11 cellular contexts compared by ENCODE assay signal in the genomic region with DNA sequence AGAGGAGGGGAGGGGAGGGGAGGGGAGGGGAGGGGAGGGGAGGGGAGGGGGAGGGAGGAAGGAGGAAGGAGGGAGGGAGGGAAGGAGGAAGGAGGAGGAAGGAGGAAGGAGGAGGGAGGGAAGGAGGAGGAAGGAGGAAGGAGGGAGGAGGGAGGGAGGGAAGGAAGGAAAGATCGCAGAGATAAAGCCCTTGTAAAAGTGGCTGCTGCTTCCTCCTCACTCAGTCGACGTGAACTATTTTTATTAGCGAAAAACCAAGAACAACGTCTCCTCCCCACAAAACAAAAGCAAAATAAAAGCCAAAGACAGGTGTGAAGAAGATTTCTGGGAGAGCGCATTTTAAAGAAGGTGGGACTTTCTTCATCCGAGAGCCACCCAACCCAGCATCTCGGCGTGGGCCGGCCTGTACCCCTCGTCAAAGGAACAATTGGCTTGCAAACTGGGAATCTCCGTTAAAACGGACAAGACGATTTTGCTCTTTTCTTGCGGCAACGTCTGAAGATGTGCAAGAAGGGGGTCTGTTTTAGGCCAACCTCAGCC. TPM values are rescaled to one million over a fixed set of nuclear protein-coding genes. Genes with fewer than 3 reads are reported as not detected.
A peak's percentile ranks its signal among the peaks of the same experiment; 100 is the strongest.
DNase-seq lines count a peak whose midpoint lies in the region; ATAC-seq and TF ChIP-seq lines count a peak whose summit lies in the region.
"Had no signal": no experiment of that assay in that cellular context is flagged by ENCODE, and none has a peak within 500 bp of the region (broad histone marks: within the 10 kb centered on the region; RNA-seq: fewer than 3 reads in every experiment).

No MANE protein-coding gene starts in this region.

- no peaks in the 10 kb centered on the region for H3K27me3 Mint-ChIP-seq in T-helper 1 cell treated with Interleukin-12 subunit alpha and Interleukin-12 subunit beta and Interleukin-4 antibody, amounts not matched to agents 30 μg/mL and 1 μg/mL, for 36 hours (ENCODE audit: low read depth)
- H3K27me3 Mint-ChIP-seq in GM23338 (ENCODE audit: insufficient read depth, low read depth, poor library complexity) (peaks cover 23% of the 10 kb centered on the region), neural progenitor cell (ENCODE audit: insufficient read depth, low read depth) (peaks cover 14% of the 10 kb centered on the region)

- H3K4me1 ChIP-seq in GM23338 (ENCODE audit: insufficient read depth) (peaks cover 8% of the 10 kb centered on the region; the same call in 1 of the 2 replicates), neural progenitor cell (peaks cover 10% of the 10 kb centered on the region), lower lobe of right lung (peaks cover 6% of the 10 kb centered on the region), aorta (ENCODE audit: control insufficient read depth in 1 of 2, insufficient read depth in 2 of 2, low read length in 2 of 2) (no peaks in the 10 kb centered on the region)
- H3K4me1 ChIP-seq: SJCRH30 had no signal

- H3K9me3 ChIP-seq in neural progenitor cell (ENCODE audit: low read depth) (no peaks in the 10 kb centered on the region), lower lobe of right lung (no peaks in the 10 kb centered on the region), aorta (ENCODE audit: control insufficient read depth, low read length) (no peaks in the 10 kb centered on the region)
- H3K9me3 ChIP-seq: SJCRH30 had no signal

- peaks cover 32% of the 10 kb centered on the region for H3K4me1 Mint-ChIP-seq in T-helper 1 cell treated with Interleukin-12 subunit alpha and Interleukin-12 subunit beta and Interleukin-4 antibody, amounts not matched to agents 30 μg/mL and 1 μg/mL, for 36 hours (ENCODE audit: low read depth)
- 0 out of 3 replicates have a peak, but pooled peaks cover 3% of the 10 kb centered on the region for H3K4me1 Mint-ChIP-seq in GM23338
- peaks cover 5% of the 10 kb centered on the region for H3K4me1 Mint-ChIP-seq in neural progenitor cell

- peaks cover 10% of the 10 kb centered on the region for H3K9me3 Mint-ChIP-seq in T-helper 1 cell treated with Interleukin-12 subunit alpha and Interleukin-12 subunit beta and Interleukin-4 antibody, amounts not matched to agents 30 μg/mL and 1 μg/mL, for 36 hours
- H3K9me3 Mint-ChIP-seq in GM23338: peaks cover 64% of the 10 kb centered on the region
- H3K9me3 Mint-ChIP-seq in neural progenitor cell: peaks cover 20% of the 10 kb centered on the region

- peak; percentile 19 for ATAC-seq in GM23338
- ATAC-seq in GM18858 (IDR thresholded peaks at IDR 0.05; ENCODE audit: unreplicated experiment): no peak
- ATAC-seq in lower lobe of right lung: no peak
- no peak for ATAC-seq in aorta (ENCODE audit: low FRiP score)

- intact Hi-C loops in lower lobe of right lung (cut with DNase I): no loop called here
- intact Hi-C loops in aorta (cut with DNase I): no loop called here

- H3K79me2 ChIP-seq in GM23338 (replicated peaks; ENCODE audit: insufficient read depth): no peaks in the 10 kb centered on the region
- no peaks in the 10 kb centered on the region for H3K79me2 ChIP-seq in neural progenitor cell (ENCODE audit: low read depth)

- peak overlapping the region; percentile 53 for H3K27ac Mint-ChIP-seq in T-helper 1 cell treated with Interleukin-12 subunit alpha and Interleukin-12 subunit beta and Interleukin-4 antibody, amounts not matched to agents 30 μg/mL and 1 μg/mL, for 36 hours
- H3K27ac Mint-ChIP-seq in GM23338 (no peak overlapping the region), neural progenitor cell (no peak overlapping the region)

- no peaks in the 10 kb centered on the region for H3K9me2 ChIP-seq in GM23338 (ENCODE audit: insufficient read depth)

- no peaks in the 10 kb centered on the region for H4K20me1 ChIP-seq in GM23338 (replicated peaks; ENCODE audit: insufficient read depth)
- no peaks in the 10 kb centered on the region for H4K20me1 ChIP-seq in neural progenitor cell (ENCODE audit: low read depth)

- H3K36me3 ChIP-seq in GM23338 (ENCODE audit: insufficient read depth): no peaks in the 10 kb centered on the region
- H3K36me3 ChIP-seq in neural progenitor cell: no peaks in the 10 kb centered on the region
- H3K36me3 ChIP-seq in lower lobe of right lung: no peaks in the 10 kb centered on the region
- no peaks in the 10 kb centered on the region for H3K36me3 ChIP-seq in aorta (ENCODE audit: control insufficient read depth in 1 of 2, insufficient read depth in 2 of 2, low read length in 1 of 2)
- H3K36me3 ChIP-seq: SJCRH30 had no signal

- H3F3A ChIP-seq in GM23338 (replicated peaks; ENCODE audit: low read depth) (peaks cover 23% of the 10 kb centered on the region), neural progenitor cell (ENCODE audit: low read depth) (peaks cover 25% of the 10 kb centered on the region)

- peak overlapping the region; percentile 35 for H3K4me3 ChIP-seq in GM23338
- H3K4me3 ChIP-seq in neural progenitor cell: no peak overlapping the region
- no peak overlapping the region for H3K4me3 ChIP-seq in lower lobe of right lung
- H3K4me3 ChIP-seq in aorta (ENCODE audit: low read length in 2 of 2): no peak overlapping the region
- H3K4me3 ChIP-seq: SJCRH30 had no signal

- H3K36me3 Mint-ChIP-seq in T-helper 1 cell treated with Interleukin-12 subunit alpha and Interleukin-12 subunit beta and Interleukin-4 antibody, amounts not matched to agents 30 μg/mL and 1 μg/mL, for 36 hours (ENCODE audit: low read depth): peaks cover 37% of the 10 kb centered on the region
- H3K36me3 Mint-ChIP-seq in GM23338 (ENCODE audit: low read depth) (peaks cover 25% of the 10 kb centered on the region), neural progenitor cell (peaks cover 2% of the 10 kb centered on the region)

- H3K27me3 ChIP-seq in GM23338 (ENCODE audit: insufficient read depth) (no peaks in the 10 kb centered on the region), neural progenitor cell (no peaks in the 10 kb centered on the region), lower lobe of right lung (ENCODE audit: low read depth) (no peaks in the 10 kb centered on the region), aorta (ENCODE audit: control insufficient read depth in 1 of 2, insufficient read depth in 2 of 2, low read length in 1 of 2) (no peaks in the 10 kb centered on the region)
- H3K27me3 ChIP-seq: SJCRH30 had no signal

- H3K27ac ChIP-seq in GM23338 (ENCODE audit: low read depth) (no peak overlapping the region), neural progenitor cell (no peak overlapping the region), lower lobe of right lung (no peak overlapping the region), aorta (ENCODE audit: low read depth in 1 of 2, low read length in 2 of 2) (no peak overlapping the region)
- H3K27ac ChIP-seq: SJCRH30 had no signal

- peak overlapping the region; percentile 66 for H3K4me2 ChIP-seq in GM23338
- H3K4me2 ChIP-seq in neural progenitor cell: peak overlapping the region; percentile 32

- H2AFZ ChIP-seq in GM23338 (peak overlapping the region; percentile 96), neural progenitor cell (replicated peaks) (peak overlapping the region; percentile 99)

- no peak for DNase-seq in T-helper 1 cell
- no peak for DNase-seq in GM23338 (ENCODE audit: low spot score)
- DNase-seq in RPMI8226: peak; percentile 23
- no peak for DNase-seq in neural progenitor cell (ENCODE audit: low spot score)
- no peak for DNase-seq in lower lobe of right lung
- no peak for DNase-seq in aorta
- DNase-seq: ACHN, activated gamma-delta T cell had no signal

- no peak overlapping the region for H3K9ac ChIP-seq in neural progenitor cell

- TF ChIP-seq CTCF in GM23338 (conservative IDR thresholded peaks at IDR 0.05; ENCODE audit: low read depth in 2 of 2): no peak
- TF ChIP-seq CTCF in neural progenitor cell (IDR thresholded peaks at IDR 0.05): no peak
- no peak for TF ChIP-seq CTCF in lower lobe of right lung (IDR thresholded peaks at IDR 0.05)

- WGBS in aorta, 2 donors: 15 to 24% methylated on average over 16 of the region's 16 CpGs

- peak overlapping the region; percentile 4 for H3K4me3 Mint-ChIP-seq in T-helper 1 cell treated with Interleukin-12 subunit alpha and Interleukin-12 subunit beta and Interleukin-4 antibody, amounts not matched to agents 30 μg/mL and 1 μg/mL, for 36 hours
- peak overlapping the region; percentile 38; the same call in 1 of the 3 replicates for H3K4me3 Mint-ChIP-seq in GM23338
- H3K4me3 Mint-ChIP-seq in neural progenitor cell: peak overlapping the region; percentile 50

TF ChIP-seq in GM23338, 12 proteins besides CTCF, POLR2A, EP300 and RAD21 (continues in another document):
- TF ChIP-seq CREB1 (CRISPR knock-in tag; IDR thresholded peaks at IDR 0.05; ENCODE audit: low read depth) (no peak), JUNB (IDR thresholded peaks at IDR 0.05; ENCODE audit: unreplicated experiment) (no peak), EZH2phosphoT487 (IDR thresholded peaks at IDR 0.05; ENCODE audit: unreplicated experiment) (no peak), POLR2AphosphoS5 (IDR thresholded peaks at IDR 0.05; ENCODE audit: low read depth) (no peak), EZH2 (IDR thresholded peaks at IDR 0.05; ENCODE audit: low read depth, unreplicated experiment) (no peak), NANOG (IDR thresholded peaks at IDR 0.05; ENCODE audit: borderline replicate concordance) (no peak)

RNA-seq across cellular contexts. Expression of a gene that starts 40.7 kb away (rescaled TPM):
- total RNA-seq in GM23338 (2014; rRNA removed; shearing (Covaris generic)): 50.3 and 53.7 TPM in 2 replicates
- 55.6 and 61.2 TPM in 2 replicates for polyA plus RNA-seq in GM23338 (2016; fragmentation: Nextera tagmentation; extraction: Ambion mirVana)
- 46.1 and 73.2 TPM in 2 replicates for total RNA-seq in neural progenitor cell (ENCODE audit: low replicate concordance)
- 19.1 TPM for total RNA-seq in lower lobe of right lung
- 10 to 100 TPM; 31.3 to 32.3 TPM for total RNA-seq in aorta
- polyA plus RNA-seq in aorta: 10 to 100 TPM; 26.7 to 56.1 TPM

RNA-seq across cellular contexts. Expression of a gene that starts 43.6 kb away (rescaled TPM):
- 0.23 TPM in 1 of 2 replicates, not detected in the other for total RNA-seq in GM23338 (2014; rRNA removed; shearing (Covaris generic))
- polyA plus RNA-seq in GM23338 (2016; fragmentation: Nextera tagmentation; extraction: Ambion mirVana) (0.23 and 0.24 TPM in 2 replicates), aorta (1 to 10 TPM in 1 of 2 donors, under 1 TPM in 1; 0.31 to 1.0 TPM)
- total RNA-seq in neural progenitor cell (ENCODE audit: low replicate concordance) (0.32 and 0.68 TPM in 2 replicates), lower lobe of right lung (3.0 TPM), aorta (1 to 10 TPM; 5.0 to 5.5 TPM)
